Comparison of ENCODE assay signal across 1 cellular context in the genomic region with DNA sequence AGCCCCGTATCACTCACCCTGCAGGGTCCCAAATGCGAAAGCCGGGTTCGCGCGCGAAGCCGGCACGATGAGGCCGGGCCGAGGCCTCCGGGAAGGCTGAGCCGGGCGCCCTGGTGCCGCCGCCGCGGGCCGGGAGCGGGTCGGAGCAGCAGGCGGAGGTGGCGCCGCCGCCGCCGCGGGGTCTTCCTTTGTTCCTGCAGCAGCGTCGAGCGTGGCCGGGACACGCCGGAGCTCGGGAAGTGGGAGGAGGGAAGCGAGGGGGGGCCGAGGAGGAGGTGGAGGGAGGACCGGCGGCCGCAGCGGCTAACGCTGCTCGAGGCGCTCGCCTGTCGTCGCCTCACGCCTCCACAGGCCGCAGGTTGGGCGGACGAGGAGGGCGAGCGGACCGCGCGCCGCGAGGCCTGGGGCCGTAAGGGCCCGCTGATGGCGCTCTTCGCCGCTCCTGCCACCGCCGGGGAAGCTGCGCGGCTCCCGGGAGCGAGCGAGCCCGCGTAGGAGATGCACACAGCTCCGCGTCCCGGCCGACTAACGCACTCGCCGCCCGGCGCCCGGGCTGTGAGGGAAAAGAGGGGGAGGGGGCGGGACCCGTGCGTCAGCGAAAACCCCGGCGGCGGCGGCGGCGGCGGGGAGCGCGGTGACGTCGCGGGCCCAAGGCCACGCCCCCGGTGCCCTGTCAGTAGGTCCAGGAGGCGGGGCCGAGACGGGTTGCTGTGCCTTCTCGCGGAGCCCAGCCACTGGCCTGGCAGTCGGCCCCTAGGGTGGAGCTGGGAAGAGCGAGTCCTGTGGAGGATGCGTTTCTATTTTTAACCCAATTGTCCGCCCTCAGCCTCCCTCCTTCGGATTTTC.
TF ChIP-seq lines count a peak whose summit lies in the region.

A gene with protein sequence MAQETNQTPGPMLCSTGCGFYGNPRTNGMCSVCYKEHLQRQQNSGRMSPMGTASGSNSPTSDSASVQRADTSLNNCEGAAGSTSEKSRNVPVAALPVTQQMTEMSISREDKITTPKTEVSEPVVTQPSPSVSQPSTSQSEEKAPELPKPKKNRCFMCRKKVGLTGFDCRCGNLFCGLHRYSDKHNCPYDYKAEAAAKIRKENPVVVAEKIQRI (minus strand): TSS at position 530 of the 846 bp plus-strand sequence. CDS start 4,430 bp downstream, outside the sequence.

TF ChIP-seq in Ishikawa, 13 proteins besides CTCF, POLR2A, EP300 and RAD21 (continued from another document):
- TF ChIP-seq ZBTB7A (IDR thresholded peaks at IDR 0.05; ENCODE audit: low read depth) (no peak), FOXM1 (IDR thresholded peaks at IDR 0.05; ENCODE audit: borderline replicate concordance, low read depth) (no peak)
- TF ChIP-seq, protein P1, sequence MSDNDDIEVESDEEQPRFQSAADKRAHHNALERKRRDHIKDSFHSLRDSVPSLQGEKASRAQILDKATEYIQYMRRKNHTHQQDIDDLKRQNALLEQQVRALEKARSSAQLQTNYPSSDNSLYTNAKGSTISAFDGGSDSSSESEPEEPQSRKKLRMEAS (IDR thresholded peaks at IDR 0.05) = peak; percentile 47; the same call in 1 of the 2 replicates
